36 cellular contexts compared by ENCODE assay signal in the genomic region with DNA sequence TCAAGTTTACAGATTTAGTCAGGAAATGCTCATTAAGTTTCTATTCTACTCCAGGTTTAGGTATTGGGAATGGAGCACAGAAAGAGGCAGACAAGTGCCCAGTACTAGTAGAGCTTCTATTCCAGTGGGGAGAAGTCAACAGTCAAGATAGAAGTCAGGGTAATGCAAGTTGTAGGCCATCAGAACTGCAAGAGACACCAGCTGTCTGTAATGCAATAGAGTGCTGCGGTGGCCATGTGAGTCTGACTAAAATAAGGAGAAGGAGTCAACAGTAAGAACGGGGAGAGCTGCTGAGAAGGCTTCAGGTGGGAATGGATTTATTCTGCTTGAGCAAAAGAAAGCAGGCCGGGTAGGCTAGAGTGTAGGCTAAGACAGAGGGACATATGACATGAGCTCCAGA.
"Had no signal": no experiment of that assay in that cellular context is flagged by ENCODE, and none has a peak within 500 bp of the region (broad histone marks: within the 10 kb centered on the region; RNA-seq: fewer than 3 reads in every experiment).

No MANE protein-coding gene starts in this region.

- H3K9me3 ChIP-seq: ascending aorta, breast epithelium had no signal

- H3K27ac ChIP-seq: ascending aorta, brain microvascular endothelial cell, breast epithelium, VCaP had no signal

- ATAC-seq: activated CD4-positive, alpha-beta T cell treated with anti-CD3 and anti-CD28 coated beads for 36 hours; activated CD4-positive, CD25-positive, alpha-beta regulatory T cell treated with anti-CD3 and anti-CD28 coated beads, Interleukin-2, amount 50 U/mL, for 24 hours; activated CD8-positive, alpha-beta memory T cell treated with anti-CD3 and anti-CD28 coated beads, Interleukin-2, amount 10 ng/mL, durations not matched to agents 7 days and 5 days; activated CD8-positive, alpha-beta T cell treated with anti-CD3 and anti-CD28 coated beads, Interleukin-2, amount 10 ng/mL, durations not matched to agents 7 days and 5 days; activated naive CD8-positive, alpha-beta T cell treated with anti-CD3 and anti-CD28 coated beads, Interleukin-2, amount 50 U/mL, for 24 hours; WTC11 had no signal

- H3K4me1 ChIP-seq: ascending aorta, breast epithelium had no signal

- DNase-seq: activated CD4-positive, alpha-beta memory T cell treated with anti-CD3 and anti-CD28 coated beads, Interleukin-2, amount 10 ng/mL, durations not matched to agents 7 days and 5 days; activated CD4-positive, alpha-beta T cell treated with anti-CD3 and anti-CD28 coated beads for 1 hour; activated CD4-positive, alpha-beta T cell treated with anti-CD3 and anti-CD28 coated beads for 36 hours; activated CD4-positive, alpha-beta T cell treated with anti-CD3 and anti-CD28 coated beads for 48 hours; activated CD4-positive, alpha-beta T cell treated with anti-CD3 and anti-CD28 coated beads, Interleukin-2, amount 10 ng/mL, durations not matched to agents 7 days and 5 days; activated CD4-positive, alpha-beta T cell treated with anti-CD3 and anti-CD28 coated beads, Interleukin-2, amount 50 U/mL, for 48 hours; activated CD4-positive, CD25-positive, alpha-beta regulatory T cell; activated CD8-positive, alpha-beta memory T cell treated with anti-CD3 and anti-CD28 coated beads for 24 hours; activated CD8-positive, alpha-beta memory T cell treated with anti-CD3 and anti-CD28 coated beads, Interleukin-2, amount 10 ng/mL, durations not matched to agents 7 days and 5 days; activated CD8-positive, alpha-beta memory T cell treated with anti-CD3 and anti-CD28 coated beads, Interleukin-2, amount 50 U/mL, for 48 hours; activated CD8-positive, alpha-beta T cell treated with anti-CD3 and anti-CD28 coated beads, Interleukin-2, amount 10 ng/mL, durations not matched to agents 7 days and 5 days; activated effector memory CD4-positive, alpha-beta T cell treated with Interleukin-2 at 50 U/mL for 16 hours; activated gamma-delta T cell; activated naive CD4-positive, alpha-beta T cell treated with anti-CD3 and anti-CD28 coated beads, Interleukin-2, amount 10 ng/mL, durations not matched to agents 7 days and 5 days; activated naive CD4-positive, alpha-beta T cell treated with Interleukin-2 at 50 U/mL for 16 hours; activated naive CD8-positive, alpha-beta T cell treated with anti-CD3 and anti-CD28 coated beads, Interleukin-2, amount 10 ng/mL, durations not matched to agents 7 days and 5 days; activated naive CD8-positive, alpha-beta T cell treated with anti-CD3 and anti-CD28 coated beads, Interleukin-2, amount 50 U/mL, for 24 hours; activated T-cell treated with anti-CD3 and anti-CD28 coated beads, Interleukin-2, amount 50 U/mL, for 24 hours; activated T-cell treated with anti-CD3 and anti-CD28 coated beads, Interleukin-2, amount 50 U/mL, for 48 hours; amygdala; anterior cingulate cortex; brain microvascular endothelial cell; central memory CD4-positive, alpha-beta T cell; T-helper 1 cell; T-helper 2 cell; T-helper 9 cell had no signal

- H3K4me1 Mint-ChIP-seq: activated CD4-positive, alpha-beta memory T cell treated with anti-CD3 and anti-CD28 coated beads, Interleukin-2, amount 10 ng/mL, durations not matched to agents 7 days and 5 days; activated CD4-positive, alpha-beta T cell treated with anti-CD3 and anti-CD28 coated beads for 36 hours; activated CD4-positive, alpha-beta T cell treated with anti-CD3 and anti-CD28 coated beads, Interleukin-2, amount 10 ng/mL, durations not matched to agents 7 days and 5 days; activated CD8-positive, alpha-beta memory T cell treated with anti-CD3 and anti-CD28 coated beads, Interleukin-2, amount 10 ng/mL, durations not matched to agents 7 days and 5 days; activated naive CD4-positive, alpha-beta T cell treated with anti-CD3 and anti-CD28 coated beads, Interleukin-2, amount 10 ng/mL, durations not matched to agents 7 days and 5 days; activated naive CD4-positive, alpha-beta T cell treated with anti-CD3 and anti-CD28 coated beads, Interleukin-2, amount 50 U/mL, for 24 hours; activated naive CD8-positive, alpha-beta T cell treated with anti-CD3 and anti-CD28 coated beads, Interleukin-2, amount 10 ng/mL, durations not matched to agents 7 days and 5 days; activated naive CD8-positive, alpha-beta T cell treated with anti-CD3 and anti-CD28 coated beads, Interleukin-2, amount 50 U/mL, for 24 hours had no signal

- H3K9me3 Mint-ChIP-seq: activated CD4-positive, alpha-beta memory T cell treated with anti-CD3 and anti-CD28 coated beads, Interleukin-2, amount 10 ng/mL, durations not matched to agents 7 days and 5 days; activated CD4-positive, alpha-beta T cell treated with anti-CD3 and anti-CD28 coated beads, Interleukin-2, amount 10 ng/mL, durations not matched to agents 7 days and 5 days; activated naive CD4-positive, alpha-beta T cell treated with anti-CD3 and anti-CD28 coated beads, Interleukin-2, amount 10 ng/mL, durations not matched to agents 7 days and 5 days; activated naive CD4-positive, alpha-beta T cell treated with anti-CD3 and anti-CD28 coated beads, Interleukin-2, amount 50 U/mL, for 24 hours; activated naive CD8-positive, alpha-beta T cell treated with anti-CD3 and anti-CD28 coated beads, Interleukin-2, amount 10 ng/mL, durations not matched to agents 7 days and 5 days; activated naive CD8-positive, alpha-beta T cell treated with anti-CD3 and anti-CD28 coated beads, Interleukin-2, amount 50 U/mL, for 24 hours; activated T-cell treated with anti-CD3 and anti-CD28 coated beads, Interleukin-2, amount 50 U/mL, for 24 hours; activated T-helper 2 cell treated with anti-CD3 and anti-CD28 coated beads, Interferon-gamma antibody, Interleukin-2, Interleukin-4, amounts not matched to agents 10 μg/mL and 5 μg/mL and 100 μg/mL, durations not matched to agents 14 hours and 24 hours and 36 hours; T-helper 1 cell treated with Interleukin-12 subunit alpha and Interleukin-12 subunit beta and Interleukin-4 antibody, amounts not matched to agents 30 μg/mL and 1 μg/mL, for 36 hours; T-helper 2 cell treated with Interferon-gamma antibody and Interleukin-4, amounts not matched to agents 5 μg/mL and 100 μg/mL, for 36 hours had no signal

- H3K27ac Mint-ChIP-seq: activated CD4-positive, alpha-beta memory T cell treated with anti-CD3 and anti-CD28 coated beads, Interleukin-2, amount 10 ng/mL, durations not matched to agents 7 days and 5 days; activated CD4-positive, alpha-beta T cell treated with anti-CD3 and anti-CD28 coated beads for 36 hours; activated CD4-positive, alpha-beta T cell treated with anti-CD3 and anti-CD28 coated beads, Interleukin-2, amount 10 ng/mL, durations not matched to agents 7 days and 5 days; activated CD8-positive, alpha-beta memory T cell treated with anti-CD3 and anti-CD28 coated beads, Interleukin-2, amount 10 ng/mL, durations not matched to agents 7 days and 5 days; activated CD8-positive, alpha-beta T cell treated with anti-CD3 and anti-CD28 coated beads, Interleukin-2, amount 10 ng/mL, durations not matched to agents 7 days and 5 days; activated naive CD4-positive, alpha-beta T cell treated with anti-CD3 and anti-CD28 coated beads, Interleukin-2, amount 10 ng/mL, durations not matched to agents 7 days and 5 days; activated naive CD4-positive, alpha-beta T cell treated with anti-CD3 and anti-CD28 coated beads, Interleukin-2, amount 50 U/mL, for 24 hours; activated naive CD8-positive, alpha-beta T cell; activated naive CD8-positive, alpha-beta T cell treated with anti-CD3 and anti-CD28 coated beads, Interleukin-2, amount 10 ng/mL, durations not matched to agents 7 days and 5 days; activated naive CD8-positive, alpha-beta T cell treated with anti-CD3 and anti-CD28 coated beads, Interleukin-2, amount 50 U/mL, for 24 hours; activated T-cell treated with anti-CD3 and anti-CD28 coated beads, Interleukin-2, amount 50 U/mL, for 24 hours; activated T-helper 2 cell treated with anti-CD3 and anti-CD28 coated beads, Interferon-gamma antibody, Interleukin-2, Interleukin-4, amounts not matched to agents 10 μg/mL and 5 μg/mL and 100 μg/mL, durations not matched to agents 14 hours and 24 hours and 36 hours; T-helper 1 cell treated with Interleukin-12 subunit alpha and Interleukin-12 subunit beta and Interleukin-4 antibody, amounts not matched to agents 30 μg/mL and 1 μg/mL, for 36 hours; T-helper 2 cell treated with Interferon-gamma antibody and Interleukin-4, amounts not matched to agents 5 μg/mL and 100 μg/mL, for 36 hours; WTC11 had no signal

- H3K27me3 ChIP-seq: ascending aorta, brain microvascular endothelial cell, breast epithelium had no signal

- H3K36me3 Mint-ChIP-seq: activated CD8-positive, alpha-beta memory T cell treated with anti-CD3 and anti-CD28 coated beads, Interleukin-2, amount 10 ng/mL, durations not matched to agents 7 days and 5 days; activated naive CD4-positive, alpha-beta T cell treated with anti-CD3 and anti-CD28 coated beads, Interleukin-2, amount 10 ng/mL, durations not matched to agents 7 days and 5 days; activated naive CD4-positive, alpha-beta T cell treated with anti-CD3 and anti-CD28 coated beads, Interleukin-2, amount 50 U/mL, for 24 hours; activated naive CD8-positive, alpha-beta T cell; activated naive CD8-positive, alpha-beta T cell treated with anti-CD3 and anti-CD28 coated beads, Interleukin-2, amount 10 ng/mL, durations not matched to agents 7 days and 5 days had no signal

- H3K27me3 Mint-ChIP-seq: activated CD4-positive, alpha-beta T cell treated with anti-CD3 and anti-CD28 coated beads, Interleukin-2, amount 10 ng/mL, durations not matched to agents 7 days and 5 days; activated naive CD4-positive, alpha-beta T cell treated with anti-CD3 and anti-CD28 coated beads, Interleukin-2, amount 10 ng/mL, durations not matched to agents 7 days and 5 days; activated naive CD8-positive, alpha-beta T cell had no signal

- H3K4me3 ChIP-seq: ascending aorta, breast epithelium had no signal

- H3K36me3 ChIP-seq: ascending aorta, brain microvascular endothelial cell, breast epithelium had no signal

- H3K4me3 Mint-ChIP-seq: activated CD4-positive, alpha-beta memory T cell treated with anti-CD3 and anti-CD28 coated beads, Interleukin-2, amount 10 ng/mL, durations not matched to agents 7 days and 5 days; activated CD4-positive, alpha-beta T cell treated with anti-CD3 and anti-CD28 coated beads for 36 hours; activated CD4-positive, alpha-beta T cell treated with anti-CD3 and anti-CD28 coated beads, Interleukin-2, amount 10 ng/mL, durations not matched to agents 7 days and 5 days; activated CD8-positive, alpha-beta memory T cell treated with anti-CD3 and anti-CD28 coated beads, Interleukin-2, amount 10 ng/mL, durations not matched to agents 7 days and 5 days; activated CD8-positive, alpha-beta T cell treated with anti-CD3 and anti-CD28 coated beads, Interleukin-2, amount 10 ng/mL, durations not matched to agents 7 days and 5 days; activated naive CD4-positive, alpha-beta T cell treated with anti-CD3 and anti-CD28 coated beads, Interleukin-2, amount 10 ng/mL, durations not matched to agents 7 days and 5 days; activated naive CD4-positive, alpha-beta T cell treated with anti-CD3 and anti-CD28 coated beads, Interleukin-2, amount 50 U/mL, for 24 hours; activated naive CD8-positive, alpha-beta T cell; activated naive CD8-positive, alpha-beta T cell treated with anti-CD3 and anti-CD28 coated beads, Interleukin-2, amount 10 ng/mL, durations not matched to agents 7 days and 5 days; activated naive CD8-positive, alpha-beta T cell treated with anti-CD3 and anti-CD28 coated beads, Interleukin-2, amount 50 U/mL, for 24 hours; activated T-cell treated with anti-CD3 and anti-CD28 coated beads, Interleukin-2, amount 50 U/mL, for 24 hours; T-helper 1 cell treated with Interleukin-12 subunit alpha and Interleukin-12 subunit beta and Interleukin-4 antibody, amounts not matched to agents 30 μg/mL and 1 μg/mL, for 36 hours; T-helper 2 cell treated with Interferon-gamma antibody and Interleukin-4, amounts not matched to agents 5 μg/mL and 100 μg/mL, for 36 hours; WTC11 had no signal
